In the genomic region with DNA sequence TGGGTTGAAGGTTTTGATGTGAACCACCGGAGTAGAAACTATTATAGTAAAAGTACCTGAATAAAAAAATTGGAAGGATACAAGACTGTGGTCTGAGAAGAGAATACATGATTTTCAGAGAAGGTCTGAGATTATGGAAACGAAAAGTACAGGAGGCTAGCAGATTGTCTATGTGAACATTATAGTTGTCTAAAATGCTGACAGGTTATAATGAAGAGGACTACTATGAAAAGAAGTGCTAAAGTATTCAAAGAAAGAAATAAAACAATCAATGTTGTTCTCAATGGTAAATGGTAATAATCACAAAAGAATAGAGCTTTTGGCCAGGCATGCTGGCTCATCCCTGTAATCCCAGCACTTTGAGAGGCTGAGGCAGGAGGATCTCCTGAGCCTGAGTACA, we compare ENCODE assay signal across 20 cellular contexts.
"Had no signal": no experiment of that assay in that cellular context is flagged by ENCODE, and none has a peak within 500 bp of the region (broad histone marks: within the 10 kb centered on the region; RNA-seq: fewer than 3 reads in every experiment).

No MANE protein-coding gene starts in this region.

- H2AFZ ChIP-seq: neural progenitor cell had no signal

- H3K9me3 Mint-ChIP-seq: naive thymus-derived CD8-positive, alpha-beta T cell; neural progenitor cell had no signal

- DNase-seq: colonic mucosa; effector CD4-positive, alpha-beta T cell; heart left ventricle; hippocampal formation; islet precursor cell; mucosa of descending colon; naive thymus-derived CD8-positive, alpha-beta T cell; nucleus accumbens; ovary; right cardiac atrium; stimulated activated CD4-positive, alpha-beta T cell treated with anti-CD3 and anti-CD28 coated beads, Interleukin-2, amount 100 ng/mL, for 48 hours; stimulated activated naive CD4-positive, alpha-beta T cell treated with Interleukin-2 at 50 U/mL for 16 hours; thyroid gland; upper lobe of right lung had no signal

- H3K4me2 ChIP-seq: neural progenitor cell, smooth muscle cell had no signal

- H3K27me3 ChIP-seq: colonic mucosa, heart left ventricle, neural progenitor cell, ovary, suprapubic skin, thyroid gland, upper lobe of right lung, vagina had no signal

- H3K9me3 ChIP-seq: colonic mucosa, heart left ventricle, mucosa of descending colon, ovary, suprapubic skin, thyroid gland, upper lobe of right lung, vagina had no signal

- H3K4me3 Mint-ChIP-seq: naive thymus-derived CD8-positive, alpha-beta T cell; neural progenitor cell had no signal

- H3K27ac Mint-ChIP-seq: neural progenitor cell had no signal

- ATAC-seq: esophagus mucosa; heart left ventricle; left lobe of liver; mucosa of descending colon; naive thymus-derived CD8-positive, alpha-beta T cell; right cardiac atrium; upper lobe of right lung had no signal

- H3K4me1 ChIP-seq: colonic mucosa, heart left ventricle, neural progenitor cell, suprapubic skin, thyroid gland, upper lobe of right lung, vagina had no signal

- H3K27me3 Mint-ChIP-seq: naive thymus-derived CD8-positive, alpha-beta T cell had no signal

- H3K36me3 ChIP-seq: colonic mucosa, neural progenitor cell, ovary, thyroid gland had no signal

- H3K9ac ChIP-seq: neural progenitor cell had no signal

- H3K27ac ChIP-seq: colonic mucosa, heart left ventricle, neural progenitor cell, ovary, suprapubic skin, thyroid gland, upper lobe of right lung, vagina had no signal

- H3K4me1 Mint-ChIP-seq: neural progenitor cell had no signal

- H3K4me3 ChIP-seq: colonic mucosa, heart left ventricle, mucosa of descending colon, neural progenitor cell, ovary, smooth muscle cell, suprapubic skin, thyroid gland, upper lobe of right lung, vagina had no signal
